Comparison of ENCODE assay signal across 9 cellular contexts in the genomic region with DNA sequence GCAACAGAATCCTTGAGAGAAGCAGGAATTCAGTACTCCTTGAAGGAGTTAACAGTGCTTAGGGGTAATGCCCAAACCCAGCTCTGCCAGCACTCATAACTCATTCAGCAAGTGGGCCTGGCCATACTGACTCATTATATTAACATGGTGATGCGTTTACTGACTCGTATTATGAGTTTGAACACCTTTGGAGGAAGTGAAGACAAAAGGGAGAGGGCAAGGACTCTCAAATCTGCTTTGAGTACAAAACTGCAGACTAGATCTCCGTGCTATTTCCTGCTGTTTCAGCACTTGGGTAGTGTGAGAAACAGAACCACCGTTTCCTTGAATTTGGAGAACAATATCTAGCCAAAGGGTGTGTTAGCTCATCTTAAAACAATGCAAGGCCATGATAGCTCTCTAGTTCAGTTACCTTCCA. TPM values are rescaled to one million over a fixed set of nuclear protein-coding genes. Genes with fewer than 3 reads are reported as not detected.
DNase-seq lines count a peak whose midpoint lies in the region; ATAC-seq, FAIRE-seq and TF ChIP-seq lines count a peak whose summit lies in the region.
"Had no signal": no experiment of that assay in that cellular context is flagged by ENCODE, and none has a peak within 500 bp of the region (broad histone marks: within the 10 kb centered on the region; RNA-seq: fewer than 3 reads in every experiment).

No MANE protein-coding gene starts in this region.

- H3K36me3 ChIP-seq in mammary epithelial cell (ENCODE audit: insufficient read depth, low read length), result no peaks in the 10 kb centered on the region
- no peaks in the 10 kb centered on the region for H3K36me3 ChIP-seq in breast epithelium
- no peaks in the 10 kb centered on the region for H3K36me3 ChIP-seq in small intestine (ENCODE audit: control insufficient read depth in 2 of 2, insufficient read depth in 2 of 2, low read length in 2 of 2)

- no peak overlapping the region for H3K27ac ChIP-seq in mammary epithelial cell (ENCODE audit: insufficient read depth, low read depth, low read length)
- H3K27ac ChIP-seq in breast epithelium, result no peak overlapping the region
- H3K27ac ChIP-seq in small intestine (ENCODE audit: low read depth in 1 of 2, low read length in 1 of 2), result no peak overlapping the region

- H3K9me3 ChIP-seq in mammary epithelial cell (replicated peaks; ENCODE audit: insufficient read depth, low read length), result no peaks in the 10 kb centered on the region
- H3K9me3 ChIP-seq in breast epithelium, result no peaks in the 10 kb centered on the region
- H3K9me3 ChIP-seq in small intestine (ENCODE audit: control insufficient read depth, low read depth), result no peaks in the 10 kb centered on the region

- peaks cover 5% of the 10 kb centered on the region for H3K4me1 ChIP-seq in mammary epithelial cell (ENCODE audit: insufficient read depth, low read length)
- no peaks in the 10 kb centered on the region for H3K4me1 ChIP-seq in breast epithelium
- no peaks in the 10 kb centered on the region for H3K4me1 ChIP-seq in small intestine (ENCODE audit: control insufficient read depth in 2 of 2, insufficient read depth in 1 of 2, low read depth in 1 of 2, low read length in 1 of 2)

- H3K4me3 Mint-ChIP-seq in nephron progenitor cell, result no peak overlapping the region
- H3K4me3 Mint-ChIP-seq: immature natural killer cell had no signal

- WGBS in mammary epithelial cell (ENCODE audit: low coverage, missing lambda C conversion rate), result 8% methylated on average over 4 of the region's 4 CpGs
- WGBS in small intestine, 3 donors, result 40 to 47% (median 46%) methylated on average over 4 of the region's 4 CpGs

- no peak overlapping the region for H3K9ac ChIP-seq in mammary epithelial cell (ENCODE audit: insufficient read depth, low read length)

- H3K9me3 Mint-ChIP-seq in nephron progenitor cell, result no peaks in the 10 kb centered on the region

- H3K36me3 Mint-ChIP-seq in nephron progenitor cell (ENCODE audit: low read depth), result peaks cover 32% of the 10 kb centered on the region
- H3K36me3 Mint-ChIP-seq: immature natural killer cell had no signal

- H3K27me3 Mint-ChIP-seq in nephron progenitor cell (ENCODE audit: low read depth, poor library complexity), result no peaks in the 10 kb centered on the region

- no peak overlapping the region for H3K27ac Mint-ChIP-seq in nephron progenitor cell
- H3K27ac Mint-ChIP-seq: immature natural killer cell had no signal

- CTCF ChIA-PET in mammary epithelial cell (lab: Charles Lee; ENCODE audit: low non-redundant PET), result no interaction called here

- no peak overlapping the region for H3K4me3 ChIP-seq in mammary epithelial cell (replicated peaks in 1 of 3; ENCODE audit: insufficient read depth in 1 of 3, low read depth in 2 of 3, low read length in 3 of 3)
- no peak overlapping the region for H3K4me3 ChIP-seq in breast epithelium
- no peak overlapping the region for H3K4me3 ChIP-seq in small intestine (ENCODE audit: low read depth in 1 of 2, low read length in 2 of 2)

- in situ Hi-C loops in mammary epithelial cell (cut with MboI; ENCODE audit: low sequenced_read_pairs in 2 of 2), result no loop called here

- dilution Hi-C loops in mammary epithelial cell (cut with HindIII; ENCODE audit: low sequenced_read_pairs), result no loop called here

- FAIRE-seq in small intestine (lab: Jason Lieb, UNC), result no peak

- peak; percentile 77 for ATAC-seq in HG03135 (IDR thresholded peaks at IDR 0.05; ENCODE audit: unreplicated experiment)

- no TSS peak for BruUV-seq in mammary epithelial cell (replicated peaks; lab: Mats Ljungman, UMichigan)

- H3K27me3 ChIP-seq in mammary epithelial cell (ENCODE audit: insufficient read depth, low read length) (no peaks in the 10 kb centered on the region), breast epithelium (no peaks in the 10 kb centered on the region), small intestine (ENCODE audit: control insufficient read depth in 2 of 2, insufficient read depth in 2 of 2, low read length in 2 of 2) (no peaks in the 10 kb centered on the region)

- H2AFZ ChIP-seq in mammary epithelial cell (ENCODE audit: low read depth, low read length), result peak overlapping the region; percentile 57

- TF ChIP-seq CTCF in mammary epithelial cell (conservative IDR thresholded peaks at IDR 0.05 in 1 of 2, IDR thresholded peaks at IDR 0.05 in 1 of 2; ENCODE audit: extremely low read depth in 1 of 2, insufficient read depth in 1 of 2, low read depth in 1 of 2, low read length in 2 of 2), result no peak
- TF ChIP-seq CTCF in breast epithelium (IDR thresholded peaks at IDR 0.05), result no peak
- no peak for TF ChIP-seq CTCF in nephron progenitor cell (IDR thresholded peaks at IDR 0.05)

- no peaks in the 10 kb centered on the region for H4K20me1 ChIP-seq in mammary epithelial cell (ENCODE audit: insufficient read depth, low read length)

- no peak overlapping the region for H3K4me2 ChIP-seq in mammary epithelial cell (ENCODE audit: insufficient read depth, low read depth, low read length)

- H3K79me2 ChIP-seq in mammary epithelial cell (ENCODE audit: insufficient read depth, low read length), result no peaks in the 10 kb centered on the region

- no peaks in the 10 kb centered on the region for H3K4me1 Mint-ChIP-seq in nephron progenitor cell
- H3K4me1 Mint-ChIP-seq: immature natural killer cell had no signal

- DNase-seq in mammary epithelial cell, result peak; percentile 85
- no peak for DNase-seq in breast epithelium (ENCODE audit: low spot score in 2 of 2)
- DNase-seq in astrocyte of the hippocampus (ENCODE audit: low read depth, low spot score), result peak; percentile 42
- DNase-seq in small intestine, result no peak
- DNase-seq in nephron progenitor cell, result no peak
- DNase-seq in SKM-1 (lab: John Stamatoyannopoulos, UW; ENCODE audit: unreplicated experiment), result no peak
- no peak for DNase-seq in NCI-H526 treated with DMSO at 0.1 percent for 48 hours (lab: John Stamatoyannopoulos, UW)
- DNase-seq: immature natural killer cell had no signal

- no peak for TF ChIP-seq POLR2A in breast epithelium (IDR thresholded peaks at IDR 0.05)

- intact Hi-C loops in mammary epithelial cell (cut with micrococcal nuclease), result no loop called here
- intact Hi-C loops in breast epithelium (cut with DNase I; ENCODE audit: low total_unique reads), result no loop called here

RNA-seq across cellular contexts. Expression of gene SLC16A9, which starts 30.8 kb away (rescaled TPM):
- total RNA-seq in mammary epithelial cell, result under 1 TPM; under 0.01 to 0.07 TPM
- 0.02 TPM for polyA plus RNA-seq in mammary epithelial cell
- not detected for polyA minus RNA-seq in mammary epithelial cell
- 1 to 10 TPM in 1 of 3 donors, under 1 TPM in 2; 0.32 to 1.2 (median 0.33) TPM for total RNA-seq in breast epithelium
- under 1 TPM; 0.18 to 0.27 (median 0.22) TPM for polyA plus RNA-seq in small intestine
- polyA plus RNA-seq: immature natural killer cell had no signal

Comparison
In these comparisons a context has a peak if more than half of its experiments do, and no peak if none do; other contexts are left out.
1. DNase-seq: peak in mammary epithelial cell (single experiment) and astrocyte of the hippocampus (single experiment); none in breast epithelium (0 of 2), small intestine (single experiment), nephron progenitor cell (single experiment), SKM-1 (single experiment) and NCI-H526 treated with DMSO at 0.1 percent for 48 hours (single experiment).